In the genomic region with DNA sequence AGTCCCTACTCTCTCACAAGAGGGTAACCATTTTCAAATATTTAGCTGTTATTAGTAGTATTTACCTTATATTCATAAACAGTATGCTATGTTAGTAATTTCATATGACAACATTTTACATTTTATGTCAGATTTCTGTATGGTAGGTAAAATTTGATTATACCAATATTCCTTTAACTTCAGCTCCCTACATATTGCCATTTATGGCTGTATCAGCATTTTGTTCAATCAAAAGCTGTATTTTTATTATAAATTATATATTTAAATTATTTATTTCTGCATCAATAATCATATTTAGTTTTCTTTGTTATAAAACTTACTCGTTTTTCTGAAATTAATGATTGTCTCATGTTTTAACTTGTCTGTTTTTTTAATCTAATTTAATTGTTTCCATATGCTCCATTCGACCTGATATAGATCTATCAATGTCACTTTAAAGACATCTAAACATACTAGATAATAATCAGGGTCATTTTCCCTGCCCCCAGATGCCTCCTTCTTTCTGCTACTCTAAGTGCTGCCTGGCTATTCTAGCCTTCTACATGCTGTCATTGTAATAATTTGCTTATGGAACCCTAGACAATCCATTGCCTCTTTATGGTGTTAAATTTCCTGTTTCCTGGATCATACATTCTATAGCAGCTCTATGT, we compare ENCODE assay signal across 20 cellular contexts.
A peak's percentile ranks its signal among the peaks of the same experiment; 100 is the strongest.
DNase-seq lines count a peak whose midpoint lies in the region; ATAC-seq and TF ChIP-seq lines count a peak whose summit lies in the region.
"Had no signal": no experiment of that assay in that cellular context is flagged by ENCODE, and none has a peak within 500 bp of the region (broad histone marks: within the 10 kb centered on the region; RNA-seq: fewer than 3 reads in every experiment).

No MANE protein-coding gene starts in this region.

- peaks cover 2% of the 10 kb centered on the region for H3K9me3 Mint-ChIP-seq in activated CD4-positive, alpha-beta memory T cell treated with anti-CD3 and anti-CD28 coated beads, Interleukin-2, amount 10 ng/mL, durations not matched to agents 7 days and 5 days
- H3K9me3 Mint-ChIP-seq: H9 had no signal

- no peaks in the 10 kb centered on the region for H3K27me3 ChIP-seq in right cardiac atrium (ENCODE audit: control insufficient read depth, insufficient read depth)

- intact Hi-C loops in right cardiac atrium (cut with DNase I), result no loop called here

- H3K4me3 ChIP-seq in right cardiac atrium (ENCODE audit: low read length), result no peak overlapping the region
- H3K4me3 ChIP-seq: GM23248 had no signal

- H3K27ac ChIP-seq in right cardiac atrium (ENCODE audit: low read length), result no peak overlapping the region
- H3K27ac ChIP-seq: GM23248 had no signal

- no peaks in the 10 kb centered on the region for H3K9me3 ChIP-seq in right cardiac atrium (ENCODE audit: control insufficient read depth, low read length)

- H3K4me3 Mint-ChIP-seq in activated CD4-positive, alpha-beta memory T cell treated with anti-CD3 and anti-CD28 coated beads, Interleukin-2, amount 10 ng/mL, durations not matched to agents 7 days and 5 days, result no peak overlapping the region
- H3K4me3 Mint-ChIP-seq: CD4-positive, CD25-positive, alpha-beta regulatory T cell; H9; HFFc6 had no signal

- no peak overlapping the region for H3K27ac Mint-ChIP-seq in activated CD4-positive, alpha-beta memory T cell treated with anti-CD3 and anti-CD28 coated beads, Interleukin-2, amount 10 ng/mL, durations not matched to agents 7 days and 5 days
- H3K27ac Mint-ChIP-seq: CD4-positive, CD25-positive, alpha-beta regulatory T cell; H9; HFFc6 had no signal

- H3K27me3 Mint-ChIP-seq in activated CD4-positive, alpha-beta memory T cell treated with anti-CD3 and anti-CD28 coated beads, Interleukin-2, amount 10 ng/mL, durations not matched to agents 7 days and 5 days, result no peaks in the 10 kb centered on the region
- H3K27me3 Mint-ChIP-seq: CD4-positive, CD25-positive, alpha-beta regulatory T cell had no signal

- H3K36me3 Mint-ChIP-seq in activated CD4-positive, alpha-beta memory T cell treated with anti-CD3 and anti-CD28 coated beads, Interleukin-2, amount 10 ng/mL, durations not matched to agents 7 days and 5 days (ENCODE audit: low read depth), result no peaks in the 10 kb centered on the region
- H3K36me3 Mint-ChIP-seq: CD4-positive, CD25-positive, alpha-beta regulatory T cell had no signal

- no peaks in the 10 kb centered on the region for H3K4me1 ChIP-seq in right cardiac atrium (ENCODE audit: control insufficient read depth, insufficient read depth, low read length)

- 42% methylated on average over 2 of the region's 2 CpGs for WGBS in right cardiac atrium

- ATAC-seq in SK-N-SH treated with all-trans-retinoic acid at 6 μM for 48 hours, result no peak
- no peak for ATAC-seq in right cardiac atrium

- peak; percentile 53 for DNase-seq in DMS53 (lab: John Stamatoyannopoulos, UW)
- peak in 2 of 3 experiments; percentile 35 to 87 for DNase-seq in NCI-H1417 (lab: John Stamatoyannopoulos, UW)
- DNase-seq in NCI-H69 (lab: John Stamatoyannopoulos, UW), result peak; percentile 86
- DNase-seq in NAMALWA (ENCODE audit: low spot score), result no peak
- no peak for DNase-seq in activated CD4-positive, alpha-beta memory T cell treated with anti-CD3 and anti-CD28 coated beads, Interleukin-2, amount 10 ng/mL, durations not matched to agents 7 days and 5 days
- DNase-seq in right cardiac atrium, result no peak
- DNase-seq: CD4-positive, CD25-positive, alpha-beta regulatory T cell; COR-L47; GM23248; H9; HFFc6; KBM-7; MM.1S; NCI-H1092 treated with DMSO at 0.1 percent for 48 hours; NCI-H187; NCI-H2171; NCI-H526 treated with DMSO at 0.1 percent for 48 hours; OCI-M1; T-helper 2 cell had no signal

- CTCF ChIA-PET in activated CD4-positive, alpha-beta memory T cell treated with anti-CD3 and anti-CD28 coated beads, Interleukin-2, amount 10 ng/mL, durations not matched to agents 7 days and 5 days (lab: Charles Lee), result no interaction called here

- no peaks in the 10 kb centered on the region for H3K4me1 Mint-ChIP-seq in activated CD4-positive, alpha-beta memory T cell treated with anti-CD3 and anti-CD28 coated beads, Interleukin-2, amount 10 ng/mL, durations not matched to agents 7 days and 5 days
- H3K4me1 Mint-ChIP-seq: CD4-positive, CD25-positive, alpha-beta regulatory T cell; H9 had no signal

- POLR2A ChIA-PET in activated CD4-positive, alpha-beta memory T cell treated with anti-CD3 and anti-CD28 coated beads, Interleukin-2, amount 10 ng/mL, durations not matched to agents 7 days and 5 days (lab: Charles Lee), result no interaction called here

TF ChIP-seq in SK-N-SH treated with all-trans-retinoic acid at 6 μM for 48 hours, 23 proteins besides CTCF, POLR2A, EP300 and RAD21:
- TF ChIP-seq, protein P1, sequence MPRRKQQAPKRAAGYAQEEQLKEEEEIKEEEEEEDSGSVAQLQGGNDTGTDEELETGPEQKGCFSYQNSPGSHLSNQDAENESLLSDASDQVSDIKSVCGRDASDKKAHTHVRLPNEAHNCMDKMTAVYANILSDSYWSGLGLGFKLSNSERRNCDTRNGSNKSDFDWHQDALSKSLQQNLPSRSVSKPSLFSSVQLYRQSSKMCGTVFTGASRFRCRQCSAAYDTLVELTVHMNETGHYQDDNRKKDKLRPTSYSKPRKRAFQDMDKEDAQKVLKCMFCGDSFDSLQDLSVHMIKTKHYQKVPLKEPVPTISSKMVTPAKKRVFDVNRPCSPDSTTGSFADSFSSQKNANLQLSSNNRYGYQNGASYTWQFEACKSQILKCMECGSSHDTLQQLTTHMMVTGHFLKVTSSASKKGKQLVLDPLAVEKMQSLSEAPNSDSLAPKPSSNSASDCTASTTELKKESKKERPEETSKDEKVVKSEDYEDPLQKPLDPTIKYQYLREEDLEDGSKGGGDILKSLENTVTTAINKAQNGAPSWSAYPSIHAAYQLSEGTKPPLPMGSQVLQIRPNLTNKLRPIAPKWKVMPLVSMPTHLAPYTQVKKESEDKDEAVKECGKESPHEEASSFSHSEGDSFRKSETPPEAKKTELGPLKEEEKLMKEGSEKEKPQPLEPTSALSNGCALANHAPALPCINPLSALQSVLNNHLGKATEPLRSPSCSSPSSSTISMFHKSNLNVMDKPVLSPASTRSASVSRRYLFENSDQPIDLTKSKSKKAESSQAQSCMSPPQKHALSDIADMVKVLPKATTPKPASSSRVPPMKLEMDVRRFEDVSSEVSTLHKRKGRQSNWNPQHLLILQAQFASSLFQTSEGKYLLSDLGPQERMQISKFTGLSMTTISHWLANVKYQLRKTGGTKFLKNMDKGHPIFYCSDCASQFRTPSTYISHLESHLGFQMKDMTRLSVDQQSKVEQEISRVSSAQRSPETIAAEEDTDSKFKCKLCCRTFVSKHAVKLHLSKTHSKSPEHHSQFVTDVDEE (CRISPR knock-in tag; IDR thresholded peaks at IDR 0.05), result peak; percentile 78
- TF ChIP-seq TOX (CRISPR knock-in tag; IDR thresholded peaks at IDR 0.05; ENCODE audit: borderline replicate concordance) (no peak), TCF4 (CRISPR knock-in tag; IDR thresholded peaks at IDR 0.05; ENCODE audit: borderline replicate concordance) (peak; percentile 94), GLIS3 (CRISPR knock-in tag; IDR thresholded peaks at IDR 0.05) (no peak), PPARA (CRISPR knock-in tag; IDR thresholded peaks at IDR 0.05; ENCODE audit: borderline replicate concordance) (no peak), ZFP3 (CRISPR knock-in tag; IDR thresholded peaks at IDR 0.05) (no peak), SNAI2 (CRISPR knock-in tag; IDR thresholded peaks at IDR 0.05) (no peak), ZNF565 (CRISPR knock-in tag; conservative IDR thresholded peaks at IDR 0.05; ENCODE audit: low read depth) (no peak), ZFP30 (CRISPR knock-in tag; IDR thresholded peaks at IDR 0.05) (no peak), BACH2 (CRISPR knock-in tag; IDR thresholded peaks at IDR 0.05; ENCODE audit: borderline replicate concordance) (no peak), OSR1 (CRISPR knock-in tag; IDR thresholded peaks at IDR 0.05) (no peak), RARB (CRISPR knock-in tag; IDR thresholded peaks at IDR 0.05) (no peak), ZNF70 (CRISPR knock-in tag; IDR thresholded peaks at IDR 0.05) (no peak), ZNF8 (CRISPR knock-in tag; IDR thresholded peaks at IDR 0.05) (no peak)
- TF ChIP-seq, protein P2, sequence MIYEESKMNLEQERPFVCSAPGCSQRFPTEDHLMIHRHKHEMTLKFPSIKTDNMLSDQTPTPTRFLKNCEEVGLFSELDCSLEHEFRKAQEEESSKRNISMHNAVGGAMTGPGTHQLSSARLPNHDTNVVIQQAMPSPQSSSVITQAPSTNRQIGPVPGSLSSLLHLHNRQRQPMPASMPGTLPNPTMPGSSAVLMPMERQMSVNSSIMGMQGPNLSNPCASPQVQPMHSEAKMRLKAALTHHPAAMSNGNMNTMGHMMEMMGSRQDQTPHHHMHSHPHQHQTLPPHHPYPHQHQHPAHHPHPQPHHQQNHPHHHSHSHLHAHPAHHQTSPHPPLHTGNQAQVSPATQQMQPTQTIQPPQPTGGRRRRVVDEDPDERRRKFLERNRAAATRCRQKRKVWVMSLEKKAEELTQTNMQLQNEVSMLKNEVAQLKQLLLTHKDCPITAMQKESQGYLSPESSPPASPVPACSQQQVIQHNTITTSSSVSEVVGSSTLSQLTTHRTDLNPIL (CRISPR knock-in tag; IDR thresholded peaks at IDR 0.05; ENCODE audit: low read depth), result no peak

Comparison
In these comparisons a context has a peak if more than half of its experiments do, and no peak if none do; other contexts are left out.
1. DNase-seq: peak in DMS53 (single experiment), NCI-H1417 (2 of 3) and NCI-H69 (single experiment); none in NAMALWA (single experiment), activated CD4-positive, alpha-beta memory T cell treated with anti-CD3 and anti-CD28 coated beads, Interleukin-2, amount 10 ng/mL, durations not matched to agents 7 days and 5 days (single experiment) and right cardiac atrium (0 of 3).